Comparison of ENCODE assay signal across 1 cellular context in the genomic region with DNA sequence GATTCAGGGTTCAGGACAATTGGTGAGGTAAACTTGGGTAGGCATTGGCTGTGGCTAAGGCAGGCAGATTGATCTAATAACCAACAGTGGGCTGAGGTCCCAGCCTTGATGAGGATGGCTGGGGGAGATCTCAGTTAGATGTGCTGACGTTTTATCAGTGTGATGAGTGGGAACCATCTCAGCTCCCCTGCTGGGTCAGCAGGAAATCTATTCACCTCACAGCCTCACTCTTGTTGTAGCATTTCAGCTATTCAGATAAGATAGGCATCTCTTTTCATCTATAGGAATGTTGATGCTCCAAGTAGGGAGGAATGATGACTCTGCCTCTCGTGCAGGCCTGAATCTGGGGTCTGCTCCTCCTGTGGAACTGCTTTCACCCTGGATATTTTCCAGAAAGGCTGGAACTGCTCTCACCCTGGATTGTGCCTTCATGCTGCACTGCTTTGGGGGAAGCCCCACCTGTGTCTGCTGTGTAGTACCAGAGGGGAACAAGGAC.
TF ChIP-seq lines count a peak whose summit lies in the region.

No MANE protein-coding gene starts in this region.

TF ChIP-seq in GM23338, 12 proteins besides CTCF, POLR2A, EP300 and RAD21 (continued from another document):
- TF ChIP-seq, protein P1, sequence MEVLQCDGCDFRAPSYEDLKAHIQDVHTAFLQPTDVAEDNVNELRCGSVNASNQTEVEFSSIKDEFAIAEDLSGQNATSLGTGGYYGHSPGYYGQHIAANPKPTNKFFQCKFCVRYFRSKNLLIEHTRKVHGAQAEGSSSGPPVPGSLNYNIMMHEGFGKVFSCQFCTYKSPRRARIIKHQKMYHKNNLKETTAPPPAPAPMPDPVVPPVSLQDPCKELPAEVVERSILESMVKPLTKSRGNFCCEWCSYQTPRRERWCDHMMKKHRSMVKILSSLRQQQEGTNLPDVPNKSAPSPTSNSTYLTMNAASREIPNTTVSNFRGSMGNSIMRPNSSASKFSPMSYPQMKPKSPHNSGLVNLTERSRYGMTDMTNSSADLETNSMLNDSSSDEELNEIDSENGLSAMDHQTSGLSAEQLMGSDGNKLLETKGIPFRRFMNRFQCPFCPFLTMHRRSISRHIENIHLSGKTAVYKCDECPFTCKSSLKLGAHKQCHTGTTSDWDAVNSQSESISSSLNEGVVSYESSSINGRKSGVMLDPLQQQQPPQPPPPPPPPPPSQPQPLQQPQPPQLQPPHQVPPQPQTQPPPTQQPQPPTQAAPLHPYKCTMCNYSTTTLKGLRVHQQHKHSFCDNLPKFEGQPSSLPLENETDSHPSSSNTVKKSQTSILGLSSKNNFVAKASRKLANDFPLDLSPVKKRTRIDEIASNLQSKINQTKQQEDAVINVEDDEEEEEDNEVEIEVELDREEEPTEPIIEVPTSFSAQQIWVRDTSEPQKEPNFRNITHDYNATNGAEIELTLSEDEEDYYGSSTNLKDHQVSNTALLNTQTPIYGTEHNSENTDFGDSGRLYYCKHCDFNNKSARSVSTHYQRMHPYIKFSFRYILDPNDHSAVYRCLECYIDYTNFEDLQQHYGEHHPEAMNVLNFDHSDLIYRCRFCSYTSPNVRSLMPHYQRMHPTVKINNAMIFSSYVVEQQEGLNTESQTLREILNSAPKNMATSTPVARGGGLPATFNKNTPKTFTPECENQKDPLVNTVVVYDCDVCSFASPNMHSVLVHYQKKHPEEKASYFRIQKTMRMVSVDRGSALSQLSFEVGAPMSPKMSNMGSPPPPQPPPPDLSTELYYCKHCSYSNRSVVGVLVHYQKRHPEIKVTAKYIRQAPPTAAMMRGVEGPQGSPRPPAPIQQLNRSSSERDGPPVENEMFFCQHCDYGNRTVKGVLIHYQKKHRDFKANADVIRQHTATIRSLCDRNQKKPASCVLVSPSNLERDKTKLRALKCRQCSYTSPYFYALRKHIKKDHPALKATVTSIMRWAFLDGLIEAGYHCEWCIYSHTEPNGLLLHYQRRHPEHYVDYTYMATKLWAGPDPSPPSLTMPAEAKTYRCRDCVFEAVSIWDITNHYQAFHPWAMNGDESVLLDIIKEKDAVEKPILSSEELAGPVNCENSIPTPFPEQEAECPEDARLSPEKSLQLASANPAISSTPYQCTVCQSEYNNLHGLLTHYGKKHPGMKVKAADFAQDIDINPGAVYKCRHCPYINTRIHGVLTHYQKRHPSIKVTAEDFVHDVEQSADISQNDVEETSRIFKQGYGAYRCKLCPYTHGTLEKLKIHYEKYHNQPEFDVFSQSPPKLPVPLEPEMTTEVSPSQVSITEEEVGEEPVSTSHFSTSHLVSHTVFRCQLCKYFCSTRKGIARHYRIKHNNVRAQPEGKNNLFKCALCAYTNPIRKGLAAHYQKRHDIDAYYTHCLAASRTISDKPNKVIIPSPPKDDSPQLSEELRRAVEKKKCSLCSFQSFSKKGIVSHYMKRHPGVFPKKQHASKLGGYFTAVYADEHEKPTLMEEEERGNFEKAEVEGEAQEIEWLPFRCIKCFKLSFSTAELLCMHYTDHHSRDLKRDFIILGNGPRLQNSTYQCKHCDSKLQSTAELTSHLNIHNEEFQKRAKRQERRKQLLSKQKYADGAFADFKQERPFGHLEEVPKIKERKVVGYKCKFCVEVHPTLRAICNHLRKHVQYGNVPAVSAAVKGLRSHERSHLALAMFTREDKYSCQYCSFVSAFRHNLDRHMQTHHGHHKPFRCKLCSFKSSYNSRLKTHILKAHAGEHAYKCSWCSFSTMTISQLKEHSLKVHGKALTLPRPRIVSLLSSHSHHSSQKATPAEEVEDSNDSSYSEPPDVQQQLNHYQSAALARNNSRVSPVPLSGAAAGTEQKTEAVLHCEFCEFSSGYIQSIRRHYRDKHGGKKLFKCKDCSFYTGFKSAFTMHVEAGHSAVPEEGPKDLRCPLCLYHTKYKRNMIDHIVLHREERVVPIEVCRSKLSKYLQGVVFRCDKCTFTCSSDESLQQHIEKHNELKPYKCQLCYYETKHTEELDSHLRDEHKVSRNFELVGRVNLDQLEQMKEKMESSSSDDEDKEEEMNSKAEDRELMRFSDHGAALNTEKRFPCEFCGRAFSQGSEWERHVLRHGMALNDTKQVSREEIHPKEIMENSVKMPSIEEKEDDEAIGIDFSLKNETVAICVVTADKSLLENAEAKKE (CRISPR knock-in tag; IDR thresholded peaks at IDR 0.05), result peak; percentile 26; the same call in 1 of the 2 replicates
TF ChIP-seq in GM23338: peak in this region for 1.
